Comparison of ENCODE assay signal across 22 cellular contexts in genomic region chr7:135964791-135965190, GRCh38. TPM values are rescaled to one million over a fixed set of nuclear protein-coding genes. Genes with fewer than 3 reads are reported as not detected.
DNase-seq lines count a peak whose midpoint lies in the region; ATAC-seq, FAIRE-seq and TF ChIP-seq lines count a peak whose summit lies in the region.
"Had no signal": no experiment of that assay in that cellular context is flagged by ENCODE, and none has a peak within 500 bp of the region (broad histone marks: within the 10 kb centered on the region; RNA-seq: fewer than 3 reads in every experiment).

No MANE protein-coding gene starts in this region.

- intact Hi-C loops in CD14-positive monocyte (cut with micrococcal nuclease) (no loop called here), GM12878 (cut with micrococcal nuclease; ENCODE audit: unreplicated experiment) (no loop called here)

- SMC1A ChIA-PET in GM12878 (lab: Charles Lee; ENCODE audit: uncharacterized antibody, unreplicated experiment), result interaction anchor here (1.5 to 4.0 kb wide), 6 partner anchors 13 to 27 kb away, joined by 5 to 35 read pairs (median 10); partner anchors contain the start of gene MTPN

- RAD21 ChIA-PET in GM12878 (lab: Charles Lee; ENCODE audit: unreplicated experiment), result interaction anchor here (1.1 to 3.6 kb wide), 3 partner anchors 11 to 36 kb away, joined by 4 to 27 read pairs (median 4); no protein-coding TSS in a partner anchor

- peak overlapping the region; percentile 68 to 89 (median 77) for H3K27ac Mint-ChIP-seq in CD14-positive monocyte
- H3K27ac Mint-ChIP-seq in HFFc6, result peak overlapping the region; percentile 69
- H3K27ac Mint-ChIP-seq in naive B cell, result peak overlapping the region in 4 of 6 donors; percentile 22 to 77 (median 50)
- no peak overlapping the region for H3K27ac Mint-ChIP-seq in type B pancreatic cell
- H3K27ac Mint-ChIP-seq: GM23338, progenitor cell of endocrine pancreas had no signal

- in situ Hi-C loops in GM12878 (cut with MboI), result loop anchor here (25.0 kb wide), 1 partner anchor 977 kb away; the partner anchor contains the start of gene AGBL3

- ATAC-seq in GM12878, result peak; percentile 2; the same call in 2 of the 3 replicates
- ATAC-seq in naive B cell (ENCODE audit: low read depth in 2 of 2), result no peak
- no peak for ATAC-seq in GM18517 (IDR thresholded peaks at IDR 0.05; ENCODE audit: unreplicated experiment)
- ATAC-seq: CD8-positive, alpha-beta T cell; GM23338 had no signal

- peaks cover 64% of the 10 kb centered on the region for H3K4me1 Mint-ChIP-seq in CD14-positive monocyte
- peaks cover 63% of the 10 kb centered on the region for H3K4me1 Mint-ChIP-seq in HFFc6 (ENCODE audit: low read depth)
- peaks cover 70 to 88% (median 82%) of the 10 kb centered on the region in 3 donors for H3K4me1 Mint-ChIP-seq in naive B cell
- H3K4me1 Mint-ChIP-seq in type B pancreatic cell (ENCODE audit: unreplicated experiment), result peaks cover 17% of the 10 kb centered on the region

- peaks cover 7% of the 10 kb centered on the region; the same call in 1 of the 2 replicates for H3K4me1 ChIP-seq in GM12878 (ENCODE audit: control insufficient read depth, insufficient read depth, low read length)

- H3K4me2 ChIP-seq in GM12878 (ENCODE audit: control insufficient read depth, insufficient read depth), result peak overlapping the region; percentile 79
- H3K4me2 ChIP-seq: GM23338 had no signal

- TF ChIP-seq RAD21 in GM12878 (IDR thresholded peaks at IDR 0.05; ENCODE audit: insufficient read depth, low read depth, low read length), result no peak

- BruUV-seq in GM12878 (replicated peaks; lab: Mats Ljungman, UMichigan), result no TSS peak

- H3K36me3 Mint-ChIP-seq in CD14-positive monocyte (peaks cover 26 to 37% of the 10 kb centered on the region in 2 donors), HFFc6 (ENCODE audit: low read depth) (peaks cover 30% of the 10 kb centered on the region), naive B cell (peaks cover 8 to 24% of the 10 kb centered on the region in 2 donors), type B pancreatic cell (peaks cover 3% of the 10 kb centered on the region)

- H3K36me3 ChIP-seq in GM12878 (ENCODE audit: control insufficient read depth in 2 of 2, insufficient read depth in 2 of 2, low read length in 1 of 2), result peaks cover 0 to 16% of the 10 kb centered on the region in 2 experiments; a peak in 2 of 4 replicates

- H3K4me3 Mint-ChIP-seq in CD14-positive monocyte (peak overlapping the region in 1 of 2 donors; percentile 58), HFFc6 (peak overlapping the region; percentile 26; the same call in 1 of the 2 replicates), naive B cell (peak overlapping the region; percentile 4 to 72 (median 66)), type B pancreatic cell (no peak overlapping the region)
- H3K4me3 Mint-ChIP-seq: GM23338, nephron had no signal

- no peaks in the 10 kb centered on the region for H4K20me1 ChIP-seq in GM12878 (ENCODE audit: control insufficient read depth, insufficient read depth)

- H3K27ac ChIP-seq in GM12878 (ENCODE audit: control insufficient read depth, insufficient read depth), result peak overlapping the region; percentile 31

- no peaks in the 10 kb centered on the region for H3K27me3 Mint-ChIP-seq in CD14-positive monocyte (ENCODE audit: low read depth in 3 of 3)
- no peaks in the 10 kb centered on the region for H3K27me3 Mint-ChIP-seq in HFFc6 (ENCODE audit: insufficient read depth)
- no peaks in the 10 kb centered on the region for H3K27me3 Mint-ChIP-seq in naive B cell
- no peaks in the 10 kb centered on the region for H3K27me3 Mint-ChIP-seq in type B pancreatic cell
- H3K27me3 Mint-ChIP-seq: progenitor cell of endocrine pancreas had no signal

- no peak for TF ChIP-seq CTCF in CD14-positive monocyte (IDR thresholded peaks at IDR 0.05)
- TF ChIP-seq CTCF in HFFc6 (IDR thresholded peaks at IDR 0.05), result no peak
- TF ChIP-seq CTCF in GM12878 (IDR thresholded peaks at IDR 0.05 in 2 of 3, conservative IDR thresholded peaks at IDR 0.05 in 1 of 3; ENCODE audit: control insufficient read depth in 2 of 3, extremely low read depth in 1 of 3, insufficient read depth in 1 of 3, low read depth in 3 of 3, low read length in 3 of 3), result no peak
- no peak for TF ChIP-seq CTCF in type B pancreatic cell (conservative IDR thresholded peaks at IDR 0.05)

- H3K4me3 ChIP-seq in GM12878, result peak overlapping the region; percentile 23; the same call in 1 of the 2 replicates
- H3K4me3 ChIP-seq: esophagus muscularis mucosa, GM23338, spleen had no signal

- WGBS in GM12878 (ENCODE audit: insufficient coverage, insufficient replicate concordance, low lambda C conversion rate, missing lambda C conversion rate), result 96% methylated on average over 1 of the region's 1 CpG

- DNase-seq in CD14-positive monocyte (ENCODE audit: low spot score) (no peak), HFFc6 (no peak), GM12878 (ENCODE audit: low read depth, low spot score) (no peak), naive B cell (no peak), hepatic stellate cell (ENCODE audit: low spot score) (no peak), type B pancreatic cell (ENCODE audit: extremely low spot score, unreplicated experiment) (no peak)
- DNase-seq in activated CD8-positive, alpha-beta memory T cell treated with anti-CD3 and anti-CD28 coated beads, Interleukin-2, amount 50 U/mL, for 4 hours, result no peak
- DNase-seq: activated CD4-positive, alpha-beta T cell treated with anti-CD3 and anti-CD28 coated beads, Interleukin-2, amount 50 U/mL, for 4 hours; activated naive CD4-positive, alpha-beta T cell; CD8-positive, alpha-beta T cell; effector CD4-positive, alpha-beta T cell; heart left ventricle; NCI-H1092; NCI-H526 treated with DMSO at 0.1 percent for 48 hours; spleen; stimulated activated CD4-positive, alpha-beta T cell treated with anti-CD3 and anti-CD28 coated beads, Interleukin-4, amount 100 ng/mL, for 4 hours had no signal

- TF ChIP-seq EP300 in GM12878 (IDR thresholded peaks at IDR 0.05; ENCODE audit: borderline replicate concordance in 1 of 2, control insufficient read depth in 1 of 2, low read depth in 2 of 2, low read length in 2 of 2), result no peak

- CTCF ChIA-PET in GM12878 (lab: Yijun Ruan, JAX), result interaction anchor here (0.8 to 1.6 kb wide), 3 partner anchors 8 to 18 kb away, joined by 3 to 7 read pairs (median 3); no protein-coding TSS in a partner anchor

- no peaks in the 10 kb centered on the region; the same call in 2 of the 3 replicates for H3K9me3 ChIP-seq in GM12878 (replicated peaks; ENCODE audit: control insufficient read depth, insufficient read depth, low read length)
- H3K9me3 ChIP-seq: esophagus muscularis mucosa, heart left ventricle, spleen had no signal

- POLR2A ChIA-PET in GM12878 (lab: Charles Lee), result no interaction called here

- H3K9ac ChIP-seq in GM12878 (ENCODE audit: control insufficient read depth, insufficient read depth, low read length), result no peak overlapping the region

- no peak overlapping the region for H2AFZ ChIP-seq in GM12878 (ENCODE audit: control insufficient read depth, low read depth, low read length)
- H2AFZ ChIP-seq: GM23338 had no signal

- peaks cover 94% of the 10 kb centered on the region for H3K79me2 ChIP-seq in GM12878 (ENCODE audit: control insufficient read depth, insufficient read depth, low read length)

- H3K9me3 Mint-ChIP-seq in CD14-positive monocyte (peaks cover 0 to 3% (median 0%) of the 10 kb centered on the region in 7 donors), HFFc6 (no peaks in the 10 kb centered on the region), naive B cell (no peaks in the 10 kb centered on the region), type B pancreatic cell (no peaks in the 10 kb centered on the region)
- H3K9me3 Mint-ChIP-seq: CD8-positive, alpha-beta T cell; GM23338; nephron had no signal

- no peak for TF ChIP-seq POLR2A in GM12878 (IDR thresholded peaks at IDR 0.05; ENCODE audit: low read depth, low read length)

- FAIRE-seq in GM12878 (lab: Jason Lieb, UNC), result no peak
- FAIRE-seq: urothelium cell line had no signal

- no peaks in the 10 kb centered on the region for H3K27me3 ChIP-seq in GM12878 (replicated peaks in 1 of 2; ENCODE audit: control insufficient read depth in 2 of 2, insufficient read depth in 2 of 2, low read length in 1 of 2)
- H3K27me3 ChIP-seq: esophagus muscularis mucosa, heart left ventricle, spleen had no signal

RNA-seq across cellular contexts. Expression of gene MTPN, which starts 12.4 kb away (rescaled TPM):
- polyA plus RNA-seq in CD14-positive monocyte (100 to 1,000 TPM; 142 to 156 TPM), GM12878 (2011; rRNA removed) (146 and 178 TPM in 2 replicates), GM12878 (2014; fragmentation: Illumina TruSeq; extraction: Trizol) (129 and 156 TPM in 2 replicates), GM12878 (2014; fragmentation: Nextera tagmentation; extraction: Ambion mirVana) (10 to 100 TPM; 38.7 to 48.5 TPM), GM12878 (2014; rRNA removed) (80.1 and 82.2 TPM in 2 replicates), GM12878 (2016; fragmentation: Nextera tagmentation; extraction: Ambion mirVana) (10 to 100 TPM; 63.8 to 86.4 TPM), naive B cell (ENCODE audit: low read depth in 6 of 6) (100 to 1,000 TPM; 203 to 341 (median 281) TPM)
- total RNA-seq in HFFc6 (2021; fragmentation: NEBNext Ultra II Directional; extraction: Animal tissue kit (Norgen Biotek cat#: 25700)), result 100 to 1,000 TPM; 242 to 306 (median 273) TPM
- total RNA-seq in GM12878 (2013; cell fraction: nucleolus; rRNA removed), result 36.3 and 40.3 TPM in 2 replicates
- total RNA-seq in GM12878 (2014; rRNA removed) (108 and 112 TPM in 2 replicates), GM12878 (2014; rRNA removed; fragmentation: Illumina TruSeq; extraction: Trizol) (84.1 and 84.5 TPM in 2 replicates), GM12878 (2021) (143 and 144 TPM in 2 replicates), type B pancreatic cell (ENCODE audit: low replicate concordance) (104 and 110 TPM in 2 replicates)
- polyA plus RNA-seq in GM12878 (2011; ENCODE audit: low read depth), result 39.8 TPM
- 72.4 and 80.3 TPM in 2 replicates for polyA plus RNA-seq in GM12878 (2011; cell fraction: cytosol; rRNA removed)
- 42.1 and 48.1 TPM in 2 replicates for polyA plus RNA-seq in GM12878 (2011; cell fraction: nucleus; rRNA removed)
- 82.0 and 94.0 TPM in 2 replicates for polyA plus RNA-seq in GM12878 (2012)
- 109 and 126 TPM in 2 replicates for polyA minus RNA-seq in GM12878 (2011; rRNA and poly(A)+ RNA removed)
- 75.0 and 78.2 TPM in 2 replicates for polyA minus RNA-seq in GM12878 (2011; cell fraction: cytosol; rRNA and poly(A)+ RNA removed)
- polyA minus RNA-seq in GM12878 (2011; cell fraction: nucleus; rRNA and poly(A)+ RNA removed), result 65.8 and 139 TPM in 2 replicates
